8 cellular contexts compared by ENCODE assay signal in the genomic region with DNA sequence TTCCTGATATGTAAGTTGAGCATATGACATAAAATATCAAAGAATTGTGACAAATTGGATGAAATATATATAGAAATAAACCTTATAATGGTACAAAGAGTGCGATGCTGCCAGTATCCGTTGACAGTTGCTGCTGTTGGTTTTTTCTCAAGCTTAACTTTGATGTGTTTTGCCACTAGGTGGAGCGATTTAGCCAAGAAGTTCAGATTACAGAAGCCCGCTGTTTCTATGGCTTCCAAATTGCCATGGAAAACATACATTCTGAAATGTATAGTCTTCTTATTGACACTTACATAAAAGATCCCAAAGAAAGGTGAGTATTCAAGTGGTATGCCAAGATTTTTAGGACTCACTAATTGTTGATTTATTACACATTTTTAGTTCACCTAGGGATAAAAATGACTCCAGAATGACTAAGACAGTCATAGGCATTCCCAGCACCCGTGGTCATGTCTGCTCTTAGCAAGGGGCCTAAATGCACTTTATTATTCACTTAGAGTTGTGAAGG.
A peak's percentile ranks its signal among the peaks of the same experiment; 100 is the strongest.
DNase-seq lines count a peak whose midpoint lies in the region; ATAC-seq and TF ChIP-seq lines count a peak whose summit lies in the region.

No MANE protein-coding gene starts in this region.

- H3K4me3 ChIP-seq in WI38 (ENCODE audit: low read depth, low read length): peak overlapping the region; percentile 82

- TF ChIP-seq CTCF in GM20000 (IDR thresholded peaks at IDR 0.05; ENCODE audit: extremely low read depth, missing control alignments) (peak; percentile 27), WI38 (IDR thresholded peaks at IDR 0.05; ENCODE audit: low read depth, low read length) (no peak)

- DNase-seq in CD1c-positive myeloid dendritic cell (ENCODE audit: extremely low spot score) (peak; percentile 81), GM20000 (ENCODE audit: low spot score) (peak; percentile 59), NCI-H345 (lab: John Stamatoyannopoulos, UW) (peak; percentile 81), fibroblast of peridontal ligament (ENCODE audit: extremely low read depth) (peak; percentile 87), pons (ENCODE audit: low spot score) (peak; percentile 80)

- ATAC-seq in HG03196 (IDR thresholded peaks at IDR 0.05; ENCODE audit: unreplicated experiment) (no peak), GM21367 (IDR thresholded peaks at IDR 0.05; ENCODE audit: unreplicated experiment) (no peak)
